In genomic region chrX:76149160-76149841, GRCh38 we compare ENCODE assay signal across 8 cellular contexts. TPM values are rescaled to one million over a fixed set of nuclear protein-coding genes. Genes with fewer than 3 reads are reported as not detected.
A peak's percentile ranks its signal among the peaks of the same experiment; 100 is the strongest.
DNase-seq lines count a peak whose midpoint lies in the region; ATAC-seq and TF ChIP-seq lines count a peak whose summit lies in the region.
"Not testable (repeated sequence)": the region's sequence is repeated elsewhere in the genome, so short reads cannot be mapped to it uniquely, and the experiment has no call there.

No MANE protein-coding gene starts in this region.

- WGBS in HUES64: no CpG with 5 or more reads among the region's 40 CpGs

- H3K4me1 ChIP-seq in HUES64 (ENCODE audit: insufficient read depth, low read length); effector memory CD4-positive, alpha-beta T cell (ENCODE audit: control insufficient read depth, insufficient read depth, low read length, poor library complexity, severe bottlenecking): not testable (repeated sequence)

- H3K27me3 Mint-ChIP-seq in activated CD4-positive, alpha-beta T cell treated with anti-CD3 and anti-CD28 coated beads for 36 hours; mesothelial cell of epicardium (ENCODE audit: low read depth): not testable (repeated sequence)

- not testable (repeated sequence) for H3K9me3 ChIP-seq in HUES64 (ENCODE audit: insufficient read depth, low read depth, low read length); effector memory CD4-positive, alpha-beta T cell (ENCODE audit: control insufficient read depth, low read length)

- H3K36me3 Mint-ChIP-seq in activated CD4-positive, alpha-beta T cell treated with anti-CD3 and anti-CD28 coated beads for 36 hours (ENCODE audit: low read depth); mesothelial cell of epicardium: not testable (repeated sequence)

- H3K4me3 Mint-ChIP-seq in activated CD4-positive, alpha-beta T cell treated with anti-CD3 and anti-CD28 coated beads for 36 hours: peak overlapping the region; percentile 73
- H3K4me3 Mint-ChIP-seq in mesothelial cell of epicardium: peak overlapping the region; percentile 40

- not testable (repeated sequence) for H3K9ac ChIP-seq in HUES64 (ENCODE audit: low read depth, low read length)

- POLR2A ChIA-PET in activated CD4-positive, alpha-beta T cell treated with anti-CD3 and anti-CD28 coated beads for 36 hours (lab: Charles Lee): not testable (repeated sequence)

- ATAC-seq in GM18511 (IDR thresholded peaks at IDR 0.05; ENCODE audit: unreplicated experiment) (peak; percentile 56), GM21447 (IDR thresholded peaks at IDR 0.05; ENCODE audit: unreplicated experiment) (peak; percentile 46), HG02973 (IDR thresholded peaks at IDR 0.05; ENCODE audit: unreplicated experiment) (peak; percentile 48)
- ATAC-seq in activated CD4-positive, alpha-beta T cell treated with anti-CD3 and anti-CD28 coated beads for 36 hours: peak; percentile 57

- not testable (repeated sequence) for DNase-seq in activated CD4-positive, alpha-beta T cell treated with anti-CD3 and anti-CD28 coated beads for 36 hours; effector memory CD4-positive, alpha-beta T cell; mesothelial cell of epicardium (ENCODE audit: low spot score in 2 of 2, unreplicated experiment in 2 of 2)

- TF ChIP-seq CTCF in mesothelial cell of epicardium (IDR thresholded peaks at IDR 0.05; ENCODE audit: unreplicated experiment): not testable (repeated sequence)

- CTCF ChIA-PET in activated CD4-positive, alpha-beta T cell treated with anti-CD3 and anti-CD28 coated beads for 36 hours (lab: Charles Lee): interaction anchor here (1.7 kb wide), 1 partner anchor 24 kb away, joined by 9 read pairs; the partner anchor contains the start of gene PBDC1

- not testable (repeated sequence) for H3K36me3 ChIP-seq in HUES64 (ENCODE audit: insufficient read depth, low read length); effector memory CD4-positive, alpha-beta T cell (ENCODE audit: control insufficient read depth, insufficient read depth, low read length)

- not testable (repeated sequence) for H3K27me3 ChIP-seq in HUES64 (ENCODE audit: insufficient read depth, low read length); effector memory CD4-positive, alpha-beta T cell (replicated peaks; ENCODE audit: control insufficient read depth, insufficient read depth, low read length, poor library complexity, severe bottlenecking)

- not testable (repeated sequence) for H3K9me3 Mint-ChIP-seq in activated CD4-positive, alpha-beta T cell treated with anti-CD3 and anti-CD28 coated beads for 36 hours (ENCODE audit: low read depth); mesothelial cell of epicardium

- H3K4me3 ChIP-seq in HUES64 (ENCODE audit: low read length): 0 out of 2 replicates have a peak overlapping the region, but pooled peaks have one; percentile 31
- not testable (repeated sequence) for H3K4me3 ChIP-seq in effector memory CD4-positive, alpha-beta T cell (ENCODE audit: insufficient read depth, low read depth, low read length, poor library complexity, severe bottlenecking)

- H3K4me1 Mint-ChIP-seq in activated CD4-positive, alpha-beta T cell treated with anti-CD3 and anti-CD28 coated beads for 36 hours: peaks cover 13% of the 10 kb centered on the region
- peaks cover 20% of the 10 kb centered on the region for H3K4me1 Mint-ChIP-seq in mesothelial cell of epicardium

- H3K27ac Mint-ChIP-seq in activated CD4-positive, alpha-beta T cell treated with anti-CD3 and anti-CD28 coated beads for 36 hours: peak overlapping the region; percentile 99
- peak overlapping the region; percentile 95 for H3K27ac Mint-ChIP-seq in mesothelial cell of epicardium

- not testable (repeated sequence) for H3K27ac ChIP-seq in HUES64 (ENCODE audit: low read depth, low read length)
- H3K27ac ChIP-seq in effector memory CD4-positive, alpha-beta T cell (ENCODE audit: insufficient read depth, low read length, poor library complexity, severe bottlenecking): peak overlapping the region; percentile 55
- peak overlapping the region; percentile 71 for H3K27ac ChIP-seq in temporal lobe (ENCODE audit: low read depth, low read length)

- intact Hi-C loops in activated CD4-positive, alpha-beta T cell treated with anti-CD3 and anti-CD28 coated beads for 36 hours (cut with DNase I, micrococcal nuclease): loop anchor here (5.0 to 10.0 kb wide), 3 partner anchors 103 to 992 kb away; partner anchors contain the start of genes ABCB7 (in 1 of the 2) and UPRT (in 1 of the 2)

RNA-seq across cellular contexts. Expression of gene PBDC1, which starts 23.6 kb away (rescaled TPM):
- 42.5 TPM for polyA plus RNA-seq in HUES64 (2013, experiment 1 of 2)
- polyA plus RNA-seq in HUES64 (2013, experiment 2 of 2): 43.2 TPM
- 10 to 100 TPM; 29.6 to 36.5 TPM for total RNA-seq in activated CD4-positive, alpha-beta T cell treated with anti-CD3 and anti-CD28 coated beads for 36 hours
- total RNA-seq in mesothelial cell of epicardium (24.9 to 26.4 TPM (median 25.8 TPM) in 3 replicates), temporal lobe (19.9 TPM)
